In the genomic region with DNA sequence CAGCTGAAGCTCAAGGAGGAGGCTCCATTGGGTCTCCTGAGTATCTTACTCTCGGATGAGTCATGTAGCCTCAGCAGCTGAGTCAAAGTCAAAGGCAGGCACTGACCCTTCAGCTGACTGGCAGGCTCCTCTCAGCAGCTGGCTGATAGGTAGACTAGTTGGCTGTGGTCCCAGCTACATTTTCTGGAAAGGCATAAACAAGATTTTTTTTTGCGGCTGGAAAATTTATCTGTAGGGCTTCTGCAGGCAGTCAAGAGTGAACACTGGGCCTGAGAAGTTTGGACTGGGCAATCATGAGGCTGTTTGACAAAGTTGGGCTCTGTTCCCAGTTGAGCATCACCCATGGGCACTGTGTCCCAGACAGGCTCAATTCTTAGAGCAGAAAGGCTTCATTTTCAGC, we compare ENCODE assay signal across 12 cellular contexts.
A peak's percentile ranks its signal among the peaks of the same experiment; 100 is the strongest.
DNase-seq lines count a peak whose midpoint lies in the region; ATAC-seq and TF ChIP-seq lines count a peak whose summit lies in the region.
"Had no signal": no experiment of that assay in that cellular context is flagged by ENCODE, and none has a peak within 500 bp of the region (broad histone marks: within the 10 kb centered on the region; RNA-seq: fewer than 3 reads in every experiment).

No MANE protein-coding gene starts in this region.

- no peaks in the 10 kb centered on the region for H3K27me3 ChIP-seq in foreskin keratinocyte
- H3K27me3 ChIP-seq: transverse colon had no signal

- ATAC-seq in foreskin keratinocyte: peak; percentile 60
- ATAC-seq in HG03571 (IDR thresholded peaks at IDR 0.05; ENCODE audit: unreplicated experiment): no peak
- ATAC-seq: PC-3 had no signal

- H3K4me1 ChIP-seq in foreskin keratinocyte: no peaks in the 10 kb centered on the region
- H3K4me1 ChIP-seq: transverse colon had no signal

- peak; percentile 25 for DNase-seq in H4 (ENCODE audit: low spot score)
- DNase-seq in NCI-H2171 treated with DMSO at 0.1 percent for 48 hours (lab: John Stamatoyannopoulos, UW): peak; percentile 4
- DNase-seq in foreskin keratinocyte: peak; percentile 2 to 6
- peak; percentile 87 for DNase-seq in pons (ENCODE audit: low spot score)
- no peak for DNase-seq in activated naive CD4-positive, alpha-beta T cell treated with anti-CD3 and anti-CD28 coated beads, Interleukin-2, amount 50 U/mL, for 16 hours
- no peak for DNase-seq in NCI-H1417 treated with DMSO at 0.1 percent for 48 hours (lab: John Stamatoyannopoulos, UW)
- DNase-seq: activated effector memory CD4-positive, alpha-beta T cell treated with anti-CD3 and anti-CD28 coated beads, Interleukin-2, amount 50 U/mL, for 16 hours; effector CD8-positive, alpha-beta T cell; NCI-H524; PC-3; transverse colon had no signal

- no peak for TF ChIP-seq CTCF in foreskin keratinocyte (conservative IDR thresholded peaks at IDR 0.05)

- no peak overlapping the region for H3K27ac ChIP-seq in foreskin keratinocyte
- H3K27ac ChIP-seq: transverse colon had no signal

Comparison
In these comparisons a context has a peak if more than half of its experiments do, and no peak if none do; other contexts are left out.
1. DNase-seq: peak in H4 (single experiment), NCI-H2171 treated with DMSO at 0.1 percent for 48 hours (single experiment), foreskin keratinocyte (2 of 2) and pons (single experiment); none in activated naive CD4-positive, alpha-beta T cell treated with anti-CD3 and anti-CD28 coated beads, Interleukin-2, amount 50 U/mL, for 16 hours (single experiment) and NCI-H1417 treated with DMSO at 0.1 percent for 48 hours (single experiment).